In the genomic region with DNA sequence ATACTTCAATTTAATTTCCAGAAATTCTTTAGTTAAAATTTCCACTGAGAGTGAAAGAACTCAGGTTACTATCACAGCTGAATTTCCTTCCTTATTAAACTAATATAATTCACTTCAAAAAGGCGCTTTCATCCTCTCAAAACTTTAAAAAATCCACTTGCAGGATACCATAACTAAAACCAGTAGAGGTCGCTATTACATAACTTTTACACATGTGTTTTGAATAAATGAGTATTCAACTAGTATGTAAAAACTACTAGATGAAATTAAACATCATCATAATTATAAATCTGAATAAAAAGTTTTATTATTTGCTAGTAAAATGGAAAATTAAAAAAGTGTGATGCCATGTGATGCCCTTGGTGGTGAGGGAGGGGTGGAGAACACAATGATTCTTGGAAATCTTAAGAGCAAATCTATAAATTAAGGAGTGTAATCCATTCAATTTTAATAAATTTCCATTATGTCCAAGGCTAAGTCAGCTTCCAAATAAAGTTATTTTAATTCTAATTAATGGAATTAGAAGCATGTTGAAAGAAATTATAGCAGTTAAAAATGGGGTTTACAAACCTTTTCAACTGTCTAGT, we compare ENCODE assay signal across 9 cellular contexts.
DNase-seq lines count a peak whose midpoint lies in the region; ATAC-seq and TF ChIP-seq lines count a peak whose summit lies in the region.
"Had no signal": no experiment of that assay in that cellular context is flagged by ENCODE, and none has a peak within 500 bp of the region (broad histone marks: within the 10 kb centered on the region; RNA-seq: fewer than 3 reads in every experiment).

No MANE protein-coding gene starts in this region.

- H3K27me3 Mint-ChIP-seq in naive thymus-derived CD4-positive, alpha-beta T cell, result no peaks in the 10 kb centered on the region

- intact Hi-C loops in naive thymus-derived CD4-positive, alpha-beta T cell (cut with micrococcal nuclease), result loop anchor here (1.0 to 5.0 kb wide), 5 partner anchors 33 to 169 kb away; partner anchors contain the start of gene SOS1 (in 1 of the 2)
- intact Hi-C loops in lower leg skin (cut with DNase I; ENCODE audit: low total_unique reads), result no loop called here

- POLR2A ChIA-PET in naive thymus-derived CD4-positive, alpha-beta T cell (lab: Charles Lee), result interaction anchor here (1.4 kb wide), 1 partner anchor 170 kb away, joined by 4 read pairs; no protein-coding TSS in a partner anchor

- peaks cover 0 to 33% (median 0%) of the 10 kb centered on the region in 7 donors for H3K4me1 Mint-ChIP-seq in naive thymus-derived CD4-positive, alpha-beta T cell

- H3K4me3 Mint-ChIP-seq in naive thymus-derived CD4-positive, alpha-beta T cell, result no peak overlapping the region

- no peaks in the 10 kb centered on the region for H3K4me1 ChIP-seq in OCI-LY1 (ENCODE audit: insufficient read depth, low read length, severe bottlenecking)
- no peaks in the 10 kb centered on the region for H3K4me1 ChIP-seq in naive thymus-derived CD4-positive, alpha-beta T cell (ENCODE audit: control insufficient read depth in 2 of 2, insufficient read depth in 2 of 2, low read length in 2 of 2)
- H3K4me1 ChIP-seq in effector memory CD4-positive, alpha-beta T cell (ENCODE audit: control insufficient read depth, insufficient read depth, low read length, poor library complexity, severe bottlenecking), result no peaks in the 10 kb centered on the region
- H3K4me1 ChIP-seq: SJSA1 had no signal

- ATAC-seq in naive thymus-derived CD4-positive, alpha-beta T cell, result peak; percentile 45
- no peak for ATAC-seq in GM18511 (IDR thresholded peaks at IDR 0.05; ENCODE audit: unreplicated experiment)

- H3K27ac Mint-ChIP-seq in naive thymus-derived CD4-positive, alpha-beta T cell, result peak overlapping the region in 2 of 9 donors; percentile 63 to 64

- H3F3A ChIP-seq in OCI-LY1 (ENCODE audit: insufficient read depth, low read length), result peaks cover 3% of the 10 kb centered on the region; the same call in 1 of the 2 replicates

- TF ChIP-seq POLR2A in lower leg skin (IDR thresholded peaks at IDR 0.05), result no peak

- no peaks in the 10 kb centered on the region for H3K9me3 Mint-ChIP-seq in naive thymus-derived CD4-positive, alpha-beta T cell

- H3K4me3 ChIP-seq in OCI-LY1 (ENCODE audit: low read depth, low read length, poor library complexity, severe bottlenecking) (no peak overlapping the region), lower leg skin (ENCODE audit: low read depth, poor library complexity, severe bottlenecking) (no peak overlapping the region)
- H3K4me3 ChIP-seq in naive thymus-derived CD4-positive, alpha-beta T cell (ENCODE audit: low read length), result no peak overlapping the region
- H3K4me3 ChIP-seq in effector memory CD4-positive, alpha-beta T cell (ENCODE audit: insufficient read depth, low read depth, low read length, poor library complexity, severe bottlenecking), result no peak overlapping the region
- H3K4me3 ChIP-seq: SJSA1 had no signal

- H3K79me2 ChIP-seq in OCI-LY1 (ENCODE audit: insufficient read depth, low read length), result no peaks in the 10 kb centered on the region

- H3K27me3 ChIP-seq in OCI-LY1 (ENCODE audit: insufficient read depth, low read length), result no peaks in the 10 kb centered on the region
- no peaks in the 10 kb centered on the region for H3K27me3 ChIP-seq in naive thymus-derived CD4-positive, alpha-beta T cell (ENCODE audit: control insufficient read depth in 2 of 2, insufficient read depth in 2 of 2, low read length in 2 of 2)
- no peaks in the 10 kb centered on the region for H3K27me3 ChIP-seq in effector memory CD4-positive, alpha-beta T cell (replicated peaks; ENCODE audit: control insufficient read depth, insufficient read depth, low read length, poor library complexity, severe bottlenecking)
- H3K27me3 ChIP-seq: SJSA1 had no signal

- no peak overlapping the region for H3K4me2 ChIP-seq in OCI-LY1 (ENCODE audit: low read length)

- no peaks in the 10 kb centered on the region for H3K9me2 ChIP-seq in OCI-LY1 (ENCODE audit: low read depth, low read length)

- no peaks in the 10 kb centered on the region for H3K9me3 ChIP-seq in OCI-LY1 (ENCODE audit: low read length)
- no peaks in the 10 kb centered on the region for H3K9me3 ChIP-seq in naive thymus-derived CD4-positive, alpha-beta T cell (ENCODE audit: control insufficient read depth in 2 of 3, low read length in 3 of 3)
- no peaks in the 10 kb centered on the region for H3K9me3 ChIP-seq in effector memory CD4-positive, alpha-beta T cell (ENCODE audit: control insufficient read depth, low read length)
- H3K9me3 ChIP-seq: SJSA1 had no signal

- H3K36me3 ChIP-seq in OCI-LY1 (ENCODE audit: insufficient read depth, low read length), result peaks cover 16% of the 10 kb centered on the region
- peaks cover 0 to 10% (median 8%) of the 10 kb centered on the region in 3 experiments for H3K36me3 ChIP-seq in naive thymus-derived CD4-positive, alpha-beta T cell (ENCODE audit: control insufficient read depth in 2 of 3, insufficient read depth in 3 of 3, low read length in 3 of 3)
- peaks cover 14% of the 10 kb centered on the region for H3K36me3 ChIP-seq in effector memory CD4-positive, alpha-beta T cell (ENCODE audit: control insufficient read depth, insufficient read depth, low read length)
- H3K36me3 ChIP-seq: SJSA1 had no signal

- 20% methylated on average over 2 of the region's 2 CpGs for WGBS in lower leg skin, 2 donors

- H3K9ac ChIP-seq in OCI-LY1 (ENCODE audit: low read length), result no peak overlapping the region

- DNase-seq in DMS153 treated with DMSO at 0.1 percent for 48 hours (lab: John Stamatoyannopoulos, UW; ENCODE audit: unreplicated experiment) (peak; percentile 46), HuH-7 (ENCODE audit: low spot score) (peak; percentile 4), dedifferentiated amniotic fluid mesenchymal stem cell (ENCODE audit: extremely low spot score) (peak; percentile 78), lower leg skin (ENCODE audit: low spot score in 2 of 2) (no peak)
- peak in 7 of 9 donors; percentile 15 to 73 (median 65) for DNase-seq in naive thymus-derived CD4-positive, alpha-beta T cell
- no peak for DNase-seq in effector memory CD4-positive, alpha-beta T cell

- peaks cover 0 to 14% (median 10%) of the 10 kb centered on the region in 5 donors for H3K36me3 Mint-ChIP-seq in naive thymus-derived CD4-positive, alpha-beta T cell

- H4K20me1 ChIP-seq in OCI-LY1 (ENCODE audit: insufficient read depth, low read length), result no peaks in the 10 kb centered on the region

- H3K27ac ChIP-seq in OCI-LY1 (ENCODE audit: low read depth, low read length, poor library complexity, severe bottlenecking), result no peak overlapping the region
- H3K27ac ChIP-seq in naive thymus-derived CD4-positive, alpha-beta T cell (ENCODE audit: low read depth, low read length), result no peak overlapping the region
- H3K27ac ChIP-seq in effector memory CD4-positive, alpha-beta T cell (ENCODE audit: insufficient read depth, low read length, poor library complexity, severe bottlenecking), result no peak overlapping the region
- H3K27ac ChIP-seq: SJSA1 had no signal

- H2AFZ ChIP-seq in OCI-LY1 (ENCODE audit: low read length), result no peak overlapping the region

- CTCF ChIA-PET in naive thymus-derived CD4-positive, alpha-beta T cell (lab: Charles Lee), result interaction anchor here (0.5 to 11.6 kb wide), 16 partner anchors 10 to 220 kb away, joined by 3 to 198 read pairs (median 4); partner anchors contain the start of gene SOS1

- TF ChIP-seq CTCF in OCI-LY1 (IDR thresholded peaks at IDR 0.05; ENCODE audit: low read length) (peak; percentile 74), lower leg skin (IDR thresholded peaks at IDR 0.05) (peak in 1 of 3 donors; percentile 27)

Comparison
In these comparisons a context has a peak if more than half of its experiments do, and no peak if none do; other contexts are left out.
1. DNase-seq: peak in DMS153 treated with DMSO at 0.1 percent for 48 hours (single experiment), HuH-7 (single experiment), dedifferentiated amniotic fluid mesenchymal stem cell (single experiment) and naive thymus-derived CD4-positive, alpha-beta T cell (7 of 9); none in effector memory CD4-positive, alpha-beta T cell (0 of 3) and lower leg skin (0 of 2).